In the genomic region with DNA sequence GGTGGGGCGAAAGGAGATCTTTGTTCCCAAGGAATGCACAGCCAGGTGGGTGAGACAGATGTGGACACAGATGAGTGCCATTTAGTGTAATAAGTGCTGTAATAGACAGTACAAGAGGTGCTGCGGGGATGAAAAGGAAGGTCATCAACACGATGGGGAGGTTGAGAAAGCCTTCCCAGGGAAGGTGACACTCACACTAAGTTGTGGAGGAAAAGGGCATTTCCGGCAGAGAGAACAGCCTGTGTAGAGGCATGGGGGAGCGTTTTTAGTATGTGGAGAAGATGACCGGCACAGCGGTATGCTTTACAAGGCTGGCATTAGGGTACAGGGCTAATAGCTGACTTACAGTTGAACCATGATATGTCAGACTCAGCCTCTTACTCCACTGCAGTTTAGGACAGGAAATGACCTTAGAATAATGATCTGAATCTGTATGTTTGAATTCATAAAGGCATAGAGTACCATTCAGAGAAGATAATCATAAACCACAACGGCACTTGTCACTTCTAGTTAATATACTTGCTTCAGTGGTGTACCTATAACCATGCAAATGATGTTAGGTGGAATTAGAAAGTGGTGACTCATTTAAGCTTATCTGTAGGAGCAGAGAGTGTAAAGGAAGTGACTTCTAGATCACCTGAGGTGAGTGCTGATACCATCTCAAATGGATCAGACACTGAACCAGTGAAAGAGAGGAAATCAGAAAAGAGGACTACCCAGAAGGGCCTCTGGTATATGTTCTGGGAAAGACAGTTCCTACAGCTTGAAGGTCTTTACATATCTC, we compare ENCODE assay signal across 10 cellular contexts.
DNase-seq lines count a peak whose midpoint lies in the region; ATAC-seq lines count a peak whose summit lies in the region.
"Had no signal": no experiment of that assay in that cellular context is flagged by ENCODE, and none has a peak within 500 bp of the region (broad histone marks: within the 10 kb centered on the region; RNA-seq: fewer than 3 reads in every experiment).

No MANE protein-coding gene starts in this region.

- H3K79me2 ChIP-seq in GM23248 (ENCODE audit: insufficient read depth) = peaks cover 70% of the 10 kb centered on the region

- H3K27ac ChIP-seq in iPS-20b (ENCODE audit: low read length) = peak overlapping the region; percentile 46
- H3K27ac ChIP-seq in GM23248 = no peak overlapping the region
- H3K27ac ChIP-seq: coronary artery had no signal

- no peak overlapping the region for H3K4me2 ChIP-seq in GM23248 (ENCODE audit: unreplicated experiment)

- H4K20me1 ChIP-seq in GM23248 (ENCODE audit: insufficient read depth) = no peaks in the 10 kb centered on the region

- H3K36me3 ChIP-seq in iPS-20b (ENCODE audit: insufficient read depth, low read depth, low read length) (no peaks in the 10 kb centered on the region), GM23248 (ENCODE audit: low read depth) (no peaks in the 10 kb centered on the region)

- H3K9ac ChIP-seq in iPS-20b (ENCODE audit: low read depth, low read length) (no peak overlapping the region), GM23248 (no peak overlapping the region)

- peak; percentile 24 for DNase-seq in NCI-H2227 treated with DMSO at 0.1 percent for 48 hours (lab: John Stamatoyannopoulos, UW)
- no peak for DNase-seq in NCI-H510A treated with DMSO at 0.1 percent for 48 hours (lab: John Stamatoyannopoulos, UW)
- DNase-seq in epidermal melanocyte (ENCODE audit: insufficient read length, low spot score) = no peak
- DNase-seq in GM23248 = no peak
- no peak for DNase-seq in COLO829 (ENCODE audit: low spot score)
- DNase-seq: Right ventricle myocardium superior had no signal

- peak; percentile 69 for ATAC-seq in GM18499 (IDR thresholded peaks at IDR 0.05; ENCODE audit: insufficient read depth, unreplicated experiment)
- peak; percentile 69 for ATAC-seq in GM21717 (IDR thresholded peaks at IDR 0.05; ENCODE audit: unreplicated experiment)

- peaks cover 37% of the 10 kb centered on the region for H3K4me1 ChIP-seq in iPS-20b (ENCODE audit: insufficient read depth, low read length)
- H3K4me1 ChIP-seq in GM23248 (ENCODE audit: insufficient read depth) = no peaks in the 10 kb centered on the region

- in situ Hi-C loops in GM23248 (cut with MboI) = no loop called here

- H3K9me3 ChIP-seq in iPS-20b (ENCODE audit: insufficient read depth, low read depth, low read length) = no peaks in the 10 kb centered on the region
- H3K9me3 ChIP-seq in GM23248 (ENCODE audit: low read depth) = no peaks in the 10 kb centered on the region

- H3K4me3 ChIP-seq in iPS-20b (ENCODE audit: low read length) = no peak overlapping the region
- no peak overlapping the region for H3K4me3 ChIP-seq in GM23248
- H3K4me3 ChIP-seq: coronary artery had no signal

- WGBS in GM23248 (ENCODE audit: low coverage in 1 of 2, low lambda C conversion rate in 2 of 2, missing lambda C conversion rate in 2 of 2), 2 experiments = 82 to 83% methylated on average over 8 of the region's 8 CpGs

- H3F3A ChIP-seq in GM23248 (ENCODE audit: insufficient read depth) = no peaks in the 10 kb centered on the region

- peaks cover 3% of the 10 kb centered on the region; the same call in 1 of the 2 replicates for H3K9me2 ChIP-seq in GM23248 (ENCODE audit: insufficient read depth)

- no peak overlapping the region for H2AFZ ChIP-seq in GM23248

- H3K27me3 ChIP-seq in iPS-20b (ENCODE audit: insufficient read depth, low read length) = no peaks in the 10 kb centered on the region
- H3K27me3 ChIP-seq in GM23248 (replicated peaks; ENCODE audit: insufficient read depth) = no peaks in the 10 kb centered on the region
